In the genomic region with DNA sequence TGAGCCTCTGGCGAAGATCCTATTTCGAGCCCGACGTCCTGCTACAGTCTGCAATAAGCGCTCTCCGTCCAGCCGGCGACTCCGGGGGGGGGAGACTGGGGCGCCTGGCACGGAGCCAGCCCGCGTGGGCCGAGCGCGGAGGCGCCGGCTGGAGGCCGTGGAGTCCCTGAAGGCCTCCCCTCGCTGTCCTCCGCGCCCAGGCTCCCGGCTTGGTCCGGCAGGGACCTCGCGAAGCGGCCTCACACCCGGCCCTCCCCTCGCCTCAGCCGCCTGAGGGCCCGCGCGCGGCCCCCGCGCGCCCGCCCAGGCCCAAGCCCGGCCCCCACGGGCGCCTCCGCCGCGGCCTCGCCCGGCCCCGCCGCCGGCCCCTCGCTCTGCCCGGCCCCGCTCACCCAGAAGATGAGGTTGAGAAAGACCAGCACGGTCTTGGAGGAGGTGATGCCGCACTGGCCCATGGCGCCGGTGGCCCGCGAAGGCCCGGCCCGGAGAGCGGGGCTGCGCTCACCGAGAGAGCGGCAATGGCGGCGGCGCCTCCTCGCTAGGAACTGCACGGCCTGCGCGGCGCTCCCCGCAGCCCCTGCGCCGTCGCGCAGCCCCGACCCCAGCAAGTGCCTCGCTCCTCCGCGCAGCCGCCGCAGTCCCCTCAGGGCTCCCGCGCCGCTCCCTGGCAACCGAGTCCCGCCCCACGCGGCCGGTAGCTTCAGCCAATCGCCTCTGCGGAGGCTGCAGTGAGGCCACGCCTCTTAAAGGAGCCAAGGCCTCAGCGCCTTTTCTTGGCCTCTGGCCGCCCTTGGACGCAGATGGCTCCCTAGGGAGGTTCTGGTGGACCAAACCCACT, we compare ENCODE assay signal across 2 cellular contexts.
TF ChIP-seq lines count a peak whose summit lies in the region.

A gene (minus strand): TSS at position 610 of the 838 bp plus-strand sequence. CDS start 155 bp downstream, at position 455.

TF ChIP-seq in HEK293, 187 proteins besides CTCF, POLR2A, EP300 and RAD21 (continued from another document and continues in another):
- no peak for TF ChIP-seq ZNF423 (tag by site-specific recombination; IDR thresholded peaks at IDR 0.05)
- no peak for TF ChIP-seq ZNF16 (tag by site-specific recombination; IDR thresholded peaks at IDR 0.05; ENCODE audit: low read depth)
- no peak for TF ChIP-seq ZNF138 (tag by site-specific recombination; IDR thresholded peaks at IDR 0.05; ENCODE audit: borderline replicate concordance)
- TF ChIP-seq ZNF121 (tag by site-specific recombination; IDR thresholded peaks at IDR 0.05): peak; percentile 12; the same call in 1 of the 2 replicates
- no peak for TF ChIP-seq MYNN (tag by site-specific recombination; IDR thresholded peaks at IDR 0.05; ENCODE audit: borderline replicate concordance)
- TF ChIP-seq, protein P1, sequence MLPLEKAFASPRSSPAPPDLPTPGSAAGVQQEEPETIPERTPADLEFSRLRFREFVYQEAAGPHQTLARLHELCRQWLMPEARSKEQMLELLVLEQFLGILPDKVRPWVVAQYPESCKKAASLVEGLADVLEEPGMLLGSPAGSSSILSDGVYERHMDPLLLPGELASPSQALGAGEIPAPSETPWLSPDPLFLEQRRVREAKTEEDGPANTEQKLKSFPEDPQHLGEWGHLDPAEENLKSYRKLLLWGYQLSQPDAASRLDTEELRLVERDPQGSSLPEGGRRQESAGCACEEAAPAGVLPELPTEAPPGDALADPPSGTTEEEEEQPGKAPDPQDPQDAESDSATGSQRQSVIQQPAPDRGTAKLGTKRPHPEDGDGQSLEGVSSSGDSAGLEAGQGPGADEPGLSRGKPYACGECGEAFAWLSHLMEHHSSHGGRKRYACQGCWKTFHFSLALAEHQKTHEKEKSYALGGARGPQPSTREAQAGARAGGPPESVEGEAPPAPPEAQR (tag by site-specific recombination; IDR thresholded peaks at IDR 0.05): no peak
- TF ChIP-seq ZNF558 (tag by site-specific recombination; IDR thresholded peaks at IDR 0.05): no peak
- TF ChIP-seq, protein P2, sequence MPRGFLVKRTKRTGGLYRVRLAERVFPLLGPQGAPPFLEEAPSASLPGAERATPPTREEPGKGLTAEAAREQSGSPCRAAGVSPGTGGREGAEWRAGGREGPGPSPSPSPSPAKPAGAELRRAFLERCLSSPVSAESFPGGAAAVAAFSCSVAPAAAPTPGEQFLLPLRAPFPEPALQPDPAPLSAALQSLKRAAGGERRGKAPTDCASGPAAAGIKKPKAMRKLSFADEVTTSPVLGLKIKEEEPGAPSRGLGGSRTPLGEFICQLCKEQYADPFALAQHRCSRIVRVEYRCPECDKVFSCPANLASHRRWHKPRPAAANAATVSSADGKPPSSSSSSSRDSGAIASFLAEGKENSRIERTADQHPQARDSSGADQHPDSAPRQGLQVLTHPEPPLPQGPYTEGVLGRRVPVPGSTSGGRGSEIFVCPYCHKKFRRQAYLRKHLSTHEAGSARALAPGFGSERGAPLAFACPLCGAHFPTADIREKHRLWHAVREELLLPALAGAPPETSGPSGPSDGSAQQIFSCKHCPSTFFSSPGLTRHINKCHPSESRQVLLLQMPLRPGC (tag by site-specific recombination; IDR thresholded peaks at IDR 0.05): no peak
- TF ChIP-seq ZNF146 (tag by site-specific recombination; IDR thresholded peaks at IDR 0.05): no peak
- no peak for TF ChIP-seq HOXC10 (CRISPR knock-in tag; IDR thresholded peaks at IDR 0.05)
- no peak for TF ChIP-seq ZBTB20 (tag by site-specific recombination; IDR thresholded peaks at IDR 0.05)
- no peak for TF ChIP-seq ZNF10 (tag by site-specific recombination; IDR thresholded peaks at IDR 0.05)
- no peak for TF ChIP-seq ZNF514 (tag by site-specific recombination; IDR thresholded peaks at IDR 0.05)
- TF ChIP-seq KLF16 (tag by site-specific recombination; IDR thresholded peaks at IDR 0.05): no peak
- peak; percentile 71 for TF ChIP-seq GLIS2 (tag by site-specific recombination; IDR thresholded peaks at IDR 0.05)
- TF ChIP-seq ZNF571 (tag by site-specific recombination; IDR thresholded peaks at IDR 0.05): no peak
- TF ChIP-seq, protein P3, sequence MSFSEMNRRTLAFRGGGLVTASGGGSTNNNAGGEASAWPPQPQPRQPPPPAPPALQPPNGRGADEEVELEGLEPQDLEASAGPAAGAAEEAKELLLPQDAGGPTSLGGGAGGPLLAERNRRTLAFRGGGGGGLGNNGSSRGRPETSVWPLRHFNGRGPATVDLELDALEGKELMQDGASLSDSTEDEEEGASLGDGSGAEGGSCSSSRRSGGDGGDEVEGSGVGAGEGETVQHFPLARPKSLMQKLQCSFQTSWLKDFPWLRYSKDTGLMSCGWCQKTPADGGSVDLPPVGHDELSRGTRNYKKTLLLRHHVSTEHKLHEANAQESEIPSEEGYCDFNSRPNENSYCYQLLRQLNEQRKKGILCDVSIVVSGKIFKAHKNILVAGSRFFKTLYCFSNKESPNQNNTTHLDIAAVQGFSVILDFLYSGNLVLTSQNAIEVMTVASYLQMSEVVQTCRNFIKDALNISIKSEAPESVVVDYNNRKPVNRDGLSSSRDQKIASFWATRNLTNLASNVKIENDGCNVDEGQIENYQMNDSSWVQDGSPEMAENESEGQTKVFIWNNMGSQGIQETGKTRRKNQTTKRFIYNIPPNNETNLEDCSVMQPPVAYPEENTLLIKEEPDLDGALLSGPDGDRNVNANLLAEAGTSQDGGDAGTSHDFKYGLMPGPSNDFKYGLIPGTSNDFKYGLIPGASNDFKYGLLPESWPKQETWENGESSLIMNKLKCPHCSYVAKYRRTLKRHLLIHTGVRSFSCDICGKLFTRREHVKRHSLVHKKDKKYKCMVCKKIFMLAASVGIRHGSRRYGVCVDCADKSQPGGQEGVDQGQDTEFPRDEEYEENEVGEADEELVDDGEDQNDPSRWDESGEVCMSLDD (tag by site-specific recombination; IDR thresholded peaks at IDR 0.05): peak; percentile 67; the same call in 1 of the 2 replicates
- TF ChIP-seq, protein P4, sequence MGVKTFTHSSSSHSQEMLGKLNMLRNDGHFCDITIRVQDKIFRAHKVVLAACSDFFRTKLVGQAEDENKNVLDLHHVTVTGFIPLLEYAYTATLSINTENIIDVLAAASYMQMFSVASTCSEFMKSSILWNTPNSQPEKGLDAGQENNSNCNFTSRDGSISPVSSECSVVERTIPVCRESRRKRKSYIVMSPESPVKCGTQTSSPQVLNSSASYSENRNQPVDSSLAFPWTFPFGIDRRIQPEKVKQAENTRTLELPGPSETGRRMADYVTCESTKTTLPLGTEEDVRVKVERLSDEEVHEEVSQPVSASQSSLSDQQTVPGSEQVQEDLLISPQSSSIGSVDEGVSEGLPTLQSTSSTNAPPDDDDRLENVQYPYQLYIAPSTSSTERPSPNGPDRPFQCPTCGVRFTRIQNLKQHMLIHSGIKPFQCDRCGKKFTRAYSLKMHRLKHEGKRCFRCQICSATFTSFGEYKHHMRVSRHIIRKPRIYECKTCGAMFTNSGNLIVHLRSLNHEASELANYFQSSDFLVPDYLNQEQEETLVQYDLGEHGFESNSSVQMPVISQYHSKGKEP (tag by site-specific recombination; IDR thresholded peaks at IDR 0.05): peak; percentile 60
- TF ChIP-seq, protein P5, sequence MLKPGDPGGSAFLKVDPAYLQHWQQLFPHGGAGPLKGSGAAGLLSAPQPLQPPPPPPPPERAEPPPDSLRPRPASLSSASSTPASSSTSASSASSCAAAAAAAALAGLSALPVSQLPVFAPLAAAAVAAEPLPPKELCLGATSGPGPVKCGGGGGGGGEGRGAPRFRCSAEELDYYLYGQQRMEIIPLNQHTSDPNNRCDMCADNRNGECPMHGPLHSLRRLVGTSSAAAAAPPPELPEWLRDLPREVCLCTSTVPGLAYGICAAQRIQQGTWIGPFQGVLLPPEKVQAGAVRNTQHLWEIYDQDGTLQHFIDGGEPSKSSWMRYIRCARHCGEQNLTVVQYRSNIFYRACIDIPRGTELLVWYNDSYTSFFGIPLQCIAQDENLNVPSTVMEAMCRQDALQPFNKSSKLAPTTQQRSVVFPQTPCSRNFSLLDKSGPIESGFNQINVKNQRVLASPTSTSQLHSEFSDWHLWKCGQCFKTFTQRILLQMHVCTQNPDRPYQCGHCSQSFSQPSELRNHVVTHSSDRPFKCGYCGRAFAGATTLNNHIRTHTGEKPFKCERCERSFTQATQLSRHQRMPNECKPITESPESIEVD (tag by site-specific recombination; IDR thresholded peaks at IDR 0.05): no peak

TF ChIP-seq in neural cell, 6 proteins besides CTCF, POLR2A, EP300 and RAD21 (continued from another document):
- peak; percentile 82 for TF ChIP-seq TAF1 (IDR thresholded peaks at IDR 0.05; ENCODE audit: low read depth)
